11 cellular contexts compared by ENCODE assay signal in the genomic region with DNA sequence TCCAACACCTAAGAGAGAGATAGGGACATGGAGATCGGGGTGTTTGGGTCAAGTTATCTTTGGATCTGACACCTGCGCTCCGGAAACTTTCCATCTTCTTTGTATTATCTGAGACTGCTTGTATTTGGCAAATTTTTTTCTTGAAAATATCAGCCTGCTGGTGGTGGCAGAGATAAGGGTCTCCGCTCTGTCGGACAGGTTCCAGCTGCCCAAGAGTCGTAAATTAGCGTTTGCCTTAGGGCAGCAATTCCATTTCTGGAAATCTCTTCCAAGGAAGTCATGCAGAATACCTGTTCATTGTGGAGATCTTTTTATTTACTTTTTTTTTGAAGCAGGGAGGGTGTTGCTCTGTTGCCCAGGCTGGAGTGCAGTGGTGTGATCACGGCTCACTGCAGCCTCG. TPM values are rescaled to one million over a fixed set of nuclear protein-coding genes. Genes with fewer than 3 reads are reported as not detected.
A peak's percentile ranks its signal among the peaks of the same experiment; 100 is the strongest.
DNase-seq lines count a peak whose midpoint lies in the region; ATAC-seq, FAIRE-seq and TF ChIP-seq lines count a peak whose summit lies in the region.
"Had no signal": no experiment of that assay in that cellular context is flagged by ENCODE, and none has a peak within 500 bp of the region (broad histone marks: within the 10 kb centered on the region; RNA-seq: fewer than 3 reads in every experiment).

No MANE protein-coding gene starts in this region.

- TF ChIP-seq POLR2A in HepG2 (IDR thresholded peaks at IDR 0.05; ENCODE audit: insufficient read depth in 1 of 2, low read depth in 2 of 2, low read length in 2 of 2) = no peak
- TF ChIP-seq POLR2A in right lobe of liver (IDR thresholded peaks at IDR 0.05) = no peak

- CTCF ChIA-PET in HepG2 (lab: Yijun Ruan, JAX; ENCODE audit: low intra/inter-chr PET ratio, low total read pairs) = no interaction called here

- BruUV-seq in HepG2 (replicated peaks; lab: Mats Ljungman, UMichigan) = no TSS peak

- TF ChIP-seq RAD21 in HepG2 (CRISPR knock-in tag; IDR thresholded peaks at IDR 0.05) = no peak

- no peak for DNase-seq in HepG2 (ENCODE audit: low spot score)
- no peak for DNase-seq in right lobe of liver
- no peak for DNase-seq in activated naive CD8-positive, alpha-beta T cell treated with anti-CD3 and anti-CD28 coated beads, Interleukin-2, amount 50 U/mL, for 24 hours
- DNase-seq in islet precursor cell = peak; percentile 75
- DNase-seq in upper lobe of right lung = no peak
- DNase-seq in mesenteric fat pad (ENCODE audit: low spot score) = no peak
- DNase-seq: T-helper 9 cell had no signal

- peaks cover 6% of the 10 kb centered on the region for H3K4me1 Mint-ChIP-seq in activated naive CD8-positive, alpha-beta T cell treated with anti-CD3 and anti-CD28 coated beads, Interleukin-2, amount 50 U/mL, for 24 hours

- TF ChIP-seq CTCF in HepG2 (CRISPR knock-in tag; IDR thresholded peaks at IDR 0.05) = no peak
- TF ChIP-seq CTCF in right lobe of liver (IDR thresholded peaks at IDR 0.05) = no peak
- no peak for TF ChIP-seq CTCF in upper lobe of right lung (IDR thresholded peaks at IDR 0.05)

- TF ChIP-seq EP300 in HepG2 (IDR thresholded peaks at IDR 0.05; ENCODE audit: low read depth in 2 of 2, low read length in 2 of 2) = no peak
- no peak for TF ChIP-seq EP300 in HepG2 (CRISPR knock-in tag; IDR thresholded peaks at IDR 0.05; ENCODE audit: borderline replicate concordance)

- no peak for ATAC-seq in HepG2
- no peak for ATAC-seq in right lobe of liver
- ATAC-seq in activated naive CD8-positive, alpha-beta T cell treated with anti-CD3 and anti-CD28 coated beads, Interleukin-2, amount 50 U/mL, for 24 hours = no peak
- no peak for ATAC-seq in upper lobe of right lung
- no peak for ATAC-seq in GM21528 (IDR thresholded peaks at IDR 0.05; ENCODE audit: low FRiP score, unreplicated experiment)
- ATAC-seq in activated CD4-positive, CD25-positive, alpha-beta regulatory T cell treated with anti-CD3 and anti-CD28 coated beads, Interleukin-2, amount 50 U/mL, for 24 hours = no peak

- no peak for FAIRE-seq in HepG2 (lab: Jason Lieb, UNC)

- in situ Hi-C loops in HepG2 (cut with HindIII; ENCODE audit: extremely low pct_ligation_motif_present, low pct_unique_long_range_greater_than_20kb) = no loop called here

- intact Hi-C loops in HepG2 (cut with micrococcal nuclease; ENCODE audit: unreplicated experiment) (no loop called here), right lobe of liver (cut with DNase I) (no loop called here), upper lobe of right lung (cut with DNase I) (no loop called here)

- peaks cover 0 to 13% of the 10 kb centered on the region in 2 experiments; a peak in 1 of 5 replicates for H3K27me3 ChIP-seq in HepG2 (ENCODE audit: control insufficient read depth in 1 of 2, insufficient read depth in 2 of 2, low read length in 2 of 2)
- no peaks in the 10 kb centered on the region for H3K27me3 ChIP-seq in right lobe of liver
- no peaks in the 10 kb centered on the region for H3K27me3 ChIP-seq in upper lobe of right lung
- H3K27me3 ChIP-seq: body of pancreas had no signal

- H3K27me3 Mint-ChIP-seq in activated naive CD8-positive, alpha-beta T cell treated with anti-CD3 and anti-CD28 coated beads, Interleukin-2, amount 50 U/mL, for 24 hours = peaks cover 14% of the 10 kb centered on the region

- H3K27ac ChIP-seq in HepG2 (ENCODE audit: extremely low read length, insufficient read depth, low read length) (no peak overlapping the region), right lobe of liver (no peak overlapping the region), upper lobe of right lung (no peak overlapping the region)
- H3K27ac ChIP-seq: body of pancreas had no signal

- peak overlapping the region; percentile 81 for H3K4me2 ChIP-seq in HepG2 (ENCODE audit: low read depth, low read length)

- no peaks in the 10 kb centered on the region for H3K9me3 Mint-ChIP-seq in activated naive CD8-positive, alpha-beta T cell treated with anti-CD3 and anti-CD28 coated beads, Interleukin-2, amount 50 U/mL, for 24 hours

- H3K27ac Mint-ChIP-seq in activated naive CD8-positive, alpha-beta T cell treated with anti-CD3 and anti-CD28 coated beads, Interleukin-2, amount 50 U/mL, for 24 hours = no peak overlapping the region

- H3K36me3 Mint-ChIP-seq in activated naive CD8-positive, alpha-beta T cell treated with anti-CD3 and anti-CD28 coated beads, Interleukin-2, amount 50 U/mL, for 24 hours (ENCODE audit: low read depth) = no peaks in the 10 kb centered on the region

- POLR2A ChIA-PET in HepG2 (lab: Yijun Ruan, JAX) = no interaction called here

- H3K36me3 ChIP-seq in HepG2 (replicated peaks in 1 of 2; ENCODE audit: control insufficient read depth in 1 of 2, insufficient read depth in 2 of 2, low read length in 2 of 2) = no peaks in the 10 kb centered on the region
- no peaks in the 10 kb centered on the region for H3K36me3 ChIP-seq in right lobe of liver
- no peaks in the 10 kb centered on the region for H3K36me3 ChIP-seq in upper lobe of right lung

- peak overlapping the region; percentile 54 for H3K4me3 Mint-ChIP-seq in activated naive CD8-positive, alpha-beta T cell treated with anti-CD3 and anti-CD28 coated beads, Interleukin-2, amount 50 U/mL, for 24 hours

- H3K4me3 ChIP-seq in HepG2 (replicated peaks in 1 of 3; ENCODE audit: insufficient read depth in 1 of 3, low read depth in 2 of 3, low read length in 3 of 3) (peak overlapping the region; percentile 50 to 68 (median 52)), right lobe of liver (no peak overlapping the region), upper lobe of right lung (peak overlapping the region; percentile 52)
- H3K4me3 ChIP-seq: body of pancreas, lung had no signal

- H2AFZ ChIP-seq in HepG2 (ENCODE audit: low read length) = no peak overlapping the region

- no peaks in the 10 kb centered on the region for H4K20me1 ChIP-seq in HepG2 (ENCODE audit: insufficient read depth, low read length)

- no peak overlapping the region for H3K9ac ChIP-seq in HepG2 (ENCODE audit: insufficient read depth, low read depth, low read length)

- no peaks in the 10 kb centered on the region for H3K79me2 ChIP-seq in HepG2 (ENCODE audit: insufficient read depth, low read length)

- WGBS in HepG2 (ENCODE audit: low lambda C conversion rate) = 2% methylated on average over 9 of the region's 9 CpGs
- 42% methylated on average over 9 of the region's 9 CpGs for WGBS in right lobe of liver (ENCODE audit: insufficient coverage, low coverage, low lambda C conversion rate, missing lambda C conversion rate)

- H3K4me1 ChIP-seq in HepG2 (ENCODE audit: insufficient read depth, low read length) (peaks cover 38% of the 10 kb centered on the region), right lobe of liver (no peaks in the 10 kb centered on the region), upper lobe of right lung (peaks cover 7% of the 10 kb centered on the region)

- no peaks in the 10 kb centered on the region for H3K9me3 ChIP-seq in HepG2 (ENCODE audit: low read length)
- H3K9me3 ChIP-seq in right lobe of liver = no peaks in the 10 kb centered on the region
- H3K9me3 ChIP-seq in upper lobe of right lung = no peaks in the 10 kb centered on the region
- H3K9me3 ChIP-seq: body of pancreas had no signal

TF ChIP-seq in HepG2, 621 proteins besides CTCF, POLR2A, EP300 and RAD21 (continues in another document):
- TF ChIP-seq, protein P1, sequence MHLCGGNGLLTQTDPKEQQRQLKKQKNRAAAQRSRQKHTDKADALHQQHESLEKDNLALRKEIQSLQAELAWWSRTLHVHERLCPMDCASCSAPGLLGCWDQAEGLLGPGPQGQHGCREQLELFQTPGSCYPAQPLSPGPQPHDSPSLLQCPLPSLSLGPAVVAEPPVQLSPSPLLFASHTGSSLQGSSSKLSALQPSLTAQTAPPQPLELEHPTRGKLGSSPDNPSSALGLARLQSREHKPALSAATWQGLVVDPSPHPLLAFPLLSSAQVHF (CRISPR knock-in tag; IDR thresholded peaks at IDR 0.05) = no peak
- TF ChIP-seq ZNF10 (CRISPR knock-in tag; IDR thresholded peaks at IDR 0.05; ENCODE audit: borderline replicate concordance, low read depth) = no peak
- TF ChIP-seq KLF9 (CRISPR knock-in tag; IDR thresholded peaks at IDR 0.05; ENCODE audit: low read depth) = no peak
- no peak for TF ChIP-seq BORCS8-MEF2B (CRISPR knock-in tag; IDR thresholded peaks at IDR 0.05)

RNA-seq across cellular contexts. Expression of a gene that starts 19.5 kb away (rescaled TPM):
- total RNA-seq in HepG2 (2016; rRNA removed; fragmentation: Illumina TruSeq; extraction: Trizol) (19.8 and 34.7 TPM in 2 replicates), right lobe of liver (10 to 100 TPM; 19.9 to 41.8 (median 27.4) TPM), upper lobe of right lung (115 TPM), mesenteric fat pad (138 TPM)
- 34.0 and 36.2 TPM in 2 replicates for total RNA-seq in HepG2 (2016; cell fraction: cytosol; rRNA removed; fragmentation: Illumina TruSeq; extraction: Trizol; ENCODE audit: low read depth)
- total RNA-seq in HepG2 (2016; cell fraction: insoluble cytoplasmic fraction; rRNA removed; fragmentation: Illumina TruSeq; extraction: Trizol) = 18.0 and 33.5 TPM in 2 replicates
- 53.9 and 59.1 TPM in 2 replicates for total RNA-seq in HepG2 (2016; cell fraction: membrane; rRNA removed; fragmentation: Illumina TruSeq; extraction: Trizol)
- 30.6 and 34.3 TPM in 2 replicates for total RNA-seq in HepG2 (2016; cell fraction: nucleus; rRNA removed; fragmentation: Illumina TruSeq; extraction: Trizol)
- polyA plus RNA-seq in HepG2 (2011; rRNA removed) = 129 and 152 TPM in 2 replicates
- polyA plus RNA-seq in HepG2 (2011; cell fraction: cytosol; rRNA removed) = 93.4 and 108 TPM in 2 replicates
- polyA plus RNA-seq in HepG2 (2011; cell fraction: nucleus; rRNA removed) = 285 and 291 TPM in 2 replicates
- polyA plus RNA-seq in HepG2 (2012) = 60.9 and 83.8 TPM in 2 replicates
- polyA plus RNA-seq in HepG2 (2016; cell fraction: cytosol; fragmentation: Illumina TruSeq; extraction: Trizol; ENCODE audit: low read depth) = 40.2 and 42.9 TPM in 2 replicates
- 27.5 and 37.1 TPM in 2 replicates for polyA plus RNA-seq in HepG2 (2016; cell fraction: insoluble cytoplasmic fraction; fragmentation: Illumina TruSeq; extraction: Trizol; ENCODE audit: low read depth)
- polyA plus RNA-seq in HepG2 (2016; cell fraction: membrane; fragmentation: Illumina TruSeq; extraction: Trizol; ENCODE audit: low read depth) = 58.9 and 59.0 TPM in 2 replicates
- polyA plus RNA-seq in HepG2 (2016; cell fraction: nucleus; fragmentation: Illumina TruSeq; extraction: Trizol; ENCODE audit: insufficient read depth, low read depth) = 67.4 and 77.3 TPM in 2 replicates
- polyA minus RNA-seq in HepG2 (2011; rRNA and poly(A)+ RNA removed; ENCODE audit: low replicate concordance) = 116 and 242 TPM in 2 replicates
- 54.0 and 54.3 TPM in 2 replicates for polyA minus RNA-seq in HepG2 (2011; cell fraction: cytosol; rRNA and poly(A)+ RNA removed)
- polyA minus RNA-seq in HepG2 (2011; cell fraction: nucleus; rRNA and poly(A)+ RNA removed) = 69.5 and 90.5 TPM in 2 replicates

Comparison
In these comparisons a context has a peak if more than half of its experiments do, and no peak if none do; other contexts are left out.
1. H3K4me3 ChIP-seq: peak in HepG2 (3 of 3) and upper lobe of right lung (single experiment); none in right lobe of liver (0 of 3).